Comparison of ENCODE assay signal across 11 cellular contexts in the genomic region with DNA sequence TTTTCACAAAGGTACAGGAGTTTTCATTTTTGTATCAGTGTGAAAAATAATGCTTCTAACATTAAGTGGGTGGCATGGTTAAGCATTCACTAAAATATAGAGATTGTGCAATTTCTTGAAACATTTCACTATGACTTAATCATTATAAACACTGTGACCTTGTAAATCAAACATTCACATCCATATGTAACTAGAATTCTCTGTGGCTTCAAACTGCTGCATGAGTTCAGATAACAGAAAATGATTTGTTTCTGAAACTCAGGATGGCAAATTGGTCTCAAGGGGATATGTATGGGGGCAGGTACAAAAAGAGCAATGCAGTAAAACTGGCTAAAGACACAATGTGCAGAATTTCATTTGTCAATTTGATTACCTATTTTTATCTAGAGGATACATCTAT. TPM values are rescaled to one million over a fixed set of nuclear protein-coding genes. Genes with fewer than 3 reads are reported as not detected.
A peak's percentile ranks its signal among the peaks of the same experiment; 100 is the strongest.
DNase-seq lines count a peak whose midpoint lies in the region; ATAC-seq, FAIRE-seq and TF ChIP-seq lines count a peak whose summit lies in the region.
"Had no signal": no experiment of that assay in that cellular context is flagged by ENCODE, and none has a peak within 500 bp of the region (broad histone marks: within the 10 kb centered on the region; RNA-seq: fewer than 3 reads in every experiment).

No MANE protein-coding gene starts in this region.

- peak overlapping the region; percentile 52 for H3K27ac Mint-ChIP-seq in CD8-positive, alpha-beta T cell

- no peak overlapping the region for H3K4me3 ChIP-seq in CD8-positive, alpha-beta T cell (ENCODE audit: low read depth, low read length)
- H3K4me3 ChIP-seq in IMR-90 (ENCODE audit: insufficient read depth, low read depth, low read length) (no peak overlapping the region), adipocyte (ENCODE audit: low read length) (peak overlapping the region; percentile 35), mesenchymal stem cell (ENCODE audit: insufficient read depth in 1 of 2, low read depth in 1 of 2, low read length in 2 of 2) (no peak overlapping the region), vagina (no peak overlapping the region)
- H3K4me3 ChIP-seq: transverse colon had no signal

- no peaks in the 10 kb centered on the region for H3K9me3 ChIP-seq in CD8-positive, alpha-beta T cell (ENCODE audit: low read length)
- H3K9me3 ChIP-seq in IMR-90 (ENCODE audit: control insufficient read depth, insufficient read depth, low read length) = no peaks in the 10 kb centered on the region
- H3K9me3 ChIP-seq in adipocyte (ENCODE audit: control insufficient read depth, low read length) = no peaks in the 10 kb centered on the region
- H3K9me3 ChIP-seq in mesenchymal stem cell (ENCODE audit: control insufficient read depth, low read length) = no peaks in the 10 kb centered on the region
- no peaks in the 10 kb centered on the region for H3K9me3 ChIP-seq in vagina
- H3K9me3 ChIP-seq: transverse colon had no signal

- H4K91ac ChIP-seq in IMR-90 (ENCODE audit: insufficient read depth, low read depth, low read length) (no peak overlapping the region), mesenchymal stem cell (ENCODE audit: low read length) (no peak overlapping the region)

- no peak overlapping the region for H3K27ac ChIP-seq in CD8-positive, alpha-beta T cell (ENCODE audit: low read depth, low read length)
- H3K27ac ChIP-seq in IMR-90 (ENCODE audit: insufficient read depth, low read length) = no peak overlapping the region
- no peak overlapping the region for H3K27ac ChIP-seq in mesenchymal stem cell (ENCODE audit: low read length, poor library complexity, severe bottlenecking)
- H3K27ac ChIP-seq in vagina = no peak overlapping the region
- H3K27ac ChIP-seq: transverse colon had no signal

- no peak overlapping the region for H3K9ac ChIP-seq in IMR-90 (ENCODE audit: low read depth, low read length)
- peak overlapping the region; percentile 18 for H3K9ac ChIP-seq in adipocyte (ENCODE audit: low read length)
- H3K9ac ChIP-seq in mesenchymal stem cell (ENCODE audit: low read length) = peak overlapping the region; percentile 33

- in situ Hi-C loops in IMR-90 (cut with MboI; ENCODE audit: low sequenced_read_pairs) = no loop called here

- TF ChIP-seq CTCF in CD8-positive, alpha-beta T cell (IDR thresholded peaks at IDR 0.05) = no peak
- TF ChIP-seq CTCF in IMR-90 (conservative IDR thresholded peaks at IDR 0.05; ENCODE audit: low read depth, low read length) (no peak), vagina (IDR thresholded peaks at IDR 0.05) (no peak), GM20000 (IDR thresholded peaks at IDR 0.05; ENCODE audit: extremely low read depth, missing control alignments) (no peak)

- H2AK9ac ChIP-seq in IMR-90 (replicated peaks; ENCODE audit: low read depth, low read length, poor library complexity) = no peak overlapping the region

- H3K36me3 Mint-ChIP-seq in CD8-positive, alpha-beta T cell = peaks cover 41% of the 10 kb centered on the region

- H2AK5ac ChIP-seq in IMR-90 (ENCODE audit: low read depth, low read length) = no peak overlapping the region
- H2AK5ac ChIP-seq in mesenchymal stem cell (ENCODE audit: low read length, severe bottlenecking) = no peak overlapping the region

- H2BK15ac ChIP-seq in IMR-90 (ENCODE audit: low read depth, low read length) = no peak overlapping the region
- no peak overlapping the region for H2BK15ac ChIP-seq in mesenchymal stem cell (ENCODE audit: low read depth, poor library complexity, severe bottlenecking)

- no peak for TF ChIP-seq RAD21 in IMR-90 (IDR thresholded peaks at IDR 0.05; ENCODE audit: low read length)

- POLR2A ChIA-PET in CD8-positive, alpha-beta T cell (lab: Charles Lee) = interaction anchor here (1.0 kb wide), 1 partner anchor 58 kb away, joined by 3 read pairs; a partner anchor contains a TSS
- POLR2A ChIA-PET in IMR-90 (lab: Charles Lee; ENCODE audit: unreplicated experiment) = no interaction called here

- H4K8ac ChIP-seq in IMR-90 (ENCODE audit: low read depth in 2 of 2, low read length in 2 of 2) (no peak overlapping the region), mesenchymal stem cell (ENCODE audit: low read length) (no peak overlapping the region)

- peaks cover 79% of the 10 kb centered on the region for H3K4me1 Mint-ChIP-seq in CD8-positive, alpha-beta T cell (ENCODE audit: low read depth)

- H3K18ac ChIP-seq in IMR-90 (ENCODE audit: low read depth, low read length) (no peak overlapping the region), mesenchymal stem cell (ENCODE audit: low read depth in 1 of 2, low read length in 2 of 2) (no peak overlapping the region)

- TF ChIP-seq POLR2A in IMR-90 (IDR thresholded peaks at IDR 0.05; ENCODE audit: low read depth, low read length) (no peak), vagina (IDR thresholded peaks at IDR 0.05) (no peak), GM12892 (IDR thresholded peaks at IDR 0.05; ENCODE audit: low read depth, low read length) (no peak)

- H3K9me1 ChIP-seq in IMR-90 (ENCODE audit: insufficient read depth, low read length) = peaks cover 14% of the 10 kb centered on the region; the same call in 1 of the 2 replicates

- H3K36me3 ChIP-seq in CD8-positive, alpha-beta T cell (ENCODE audit: insufficient read depth, low read length) = no peaks in the 10 kb centered on the region
- H3K36me3 ChIP-seq in IMR-90 (ENCODE audit: control insufficient read depth, insufficient read depth, low read length) = no peaks in the 10 kb centered on the region
- no peaks in the 10 kb centered on the region for H3K36me3 ChIP-seq in adipocyte (ENCODE audit: control insufficient read depth, insufficient read depth, low read length, severe bottlenecking)
- H3K36me3 ChIP-seq in mesenchymal stem cell (ENCODE audit: control insufficient read depth in 1 of 2, insufficient read depth in 2 of 2, low read depth in 1 of 2, low read length in 2 of 2) = peaks cover under 1 to 2% of the 10 kb centered on the region in 2 experiments
- H3K36me3 ChIP-seq in vagina = no peaks in the 10 kb centered on the region
- H3K36me3 ChIP-seq: transverse colon had no signal

- H3K23ac ChIP-seq in IMR-90 (ENCODE audit: low read depth, low read length) = 0 out of 2 replicates have a peak overlapping the region, but pooled peaks have one; percentile 64
- no peak overlapping the region for H3K23ac ChIP-seq in mesenchymal stem cell (ENCODE audit: low read length in 2 of 2)

- DNase-seq in CD8-positive, alpha-beta T cell = no peak
- DNase-seq in IMR-90 (peak; percentile 72), adipocyte (ENCODE audit: low read depth) (peak; percentile 68), mesenchymal stem cell (peak; percentile 48), vagina (ENCODE audit: extremely low spot score in 2 of 2) (no peak), GM12892 (ENCODE audit: insufficient read length) (no peak), GM20000 (ENCODE audit: low spot score) (no peak)
- DNase-seq in stimulated activated CD4-positive, alpha-beta T cell treated with anti-CD3 and anti-CD28 coated beads, Interleukin-4, amount 100 ng/mL, for 1 hour = no peak
- DNase-seq: hippocampal formation, transverse colon had no signal

- H2AFZ ChIP-seq in IMR-90 (replicated peaks; ENCODE audit: low read length, poor library complexity) (no peak overlapping the region), mesenchymal stem cell (ENCODE audit: low read depth, low read length) (no peak overlapping the region)

- CTCF ChIA-PET in CD8-positive, alpha-beta T cell (lab: Charles Lee) = interaction anchor here (1.6 kb wide), 1 partner anchor 246 kb away, joined by 3 read pairs; no protein-coding TSS in a partner anchor
- CTCF ChIA-PET in IMR-90 (lab: Yijun Ruan, JAX) = no interaction called here

- H3K4me2 ChIP-seq in IMR-90 (ENCODE audit: low read depth, low read length) (peak overlapping the region; percentile 74), mesenchymal stem cell (ENCODE audit: low read length, poor library complexity, severe bottlenecking) (no peak overlapping the region)

- H4K5ac ChIP-seq in IMR-90 (ENCODE audit: low read depth, low read length) = no peak overlapping the region

- no peak for FAIRE-seq in GM12892 (lab: Jason Lieb, UNC)

- H3K56ac ChIP-seq in IMR-90 (ENCODE audit: extremely low read depth, insufficient read depth, low read length) = no peak overlapping the region

- H3K4ac ChIP-seq in IMR-90 (ENCODE audit: low read depth, low read length) (no peak overlapping the region), mesenchymal stem cell (ENCODE audit: low read depth in 1 of 2, low read length in 2 of 2) (no peak overlapping the region)

- peak overlapping the region; percentile 4 for H3K4me3 Mint-ChIP-seq in CD8-positive, alpha-beta T cell

- H3K14ac ChIP-seq in IMR-90 (replicated peaks; ENCODE audit: low read depth, low read length) (no peak overlapping the region), mesenchymal stem cell (ENCODE audit: low read length in 2 of 2) (no peak overlapping the region)

- H3K79me1 ChIP-seq in IMR-90 (ENCODE audit: low read depth in 1 of 2, low read length in 2 of 2) = peaks cover 0 to 50% of the 10 kb centered on the region in 2 experiments; a peak in 2 of 4 replicates
- H3K79me1 ChIP-seq in mesenchymal stem cell (replicated peaks; ENCODE audit: low read length, poor library complexity, severe bottlenecking) = peaks cover 2% of the 10 kb centered on the region

- BruUV-seq in IMR-90 (replicated peaks; lab: Mats Ljungman, UMichigan) = no TSS peak

- intact Hi-C loops in CD8-positive, alpha-beta T cell (cut with DNase I, micrococcal nuclease) = loop anchor here in 1 of 2 experiments (5.0 to 10.0 kb wide), 3 partner anchors 339 to 642 kb away; a partner anchor contains a TSS
- intact Hi-C loops in IMR-90 (cut with micrococcal nuclease) = loop anchor here (5.0 kb wide), 1 partner anchor 59 kb away; a partner anchor contains a TSS
- intact Hi-C loops in vagina (cut with DNase I) = no loop called here

- H2BK120ac ChIP-seq in IMR-90 (ENCODE audit: low read depth, low read length) (no peak overlapping the region), mesenchymal stem cell (ENCODE audit: low read depth, low read length) (no peak overlapping the region)

- H2BK20ac ChIP-seq in IMR-90 (ENCODE audit: low read depth, low read length) = no peak overlapping the region

- peak overlapping the region; percentile 72 for H2BK5ac ChIP-seq in IMR-90 (ENCODE audit: low read depth, low read length, poor library complexity, severe bottlenecking)
- no peak overlapping the region for H2BK5ac ChIP-seq in mesenchymal stem cell (ENCODE audit: low read depth, low read length, poor library complexity, severe bottlenecking)

- H3K27me3 Mint-ChIP-seq in CD8-positive, alpha-beta T cell (ENCODE audit: low read depth) = no peaks in the 10 kb centered on the region

- H3K4me1 ChIP-seq in CD8-positive, alpha-beta T cell (ENCODE audit: insufficient read depth, low read length) = peaks cover 45% of the 10 kb centered on the region
- H3K4me1 ChIP-seq in IMR-90 (ENCODE audit: control insufficient read depth, insufficient read depth, low read length) = peaks cover 8% of the 10 kb centered on the region
- peaks cover 35% of the 10 kb centered on the region for H3K4me1 ChIP-seq in adipocyte (ENCODE audit: control insufficient read depth, insufficient read depth, low read length)
- H3K4me1 ChIP-seq in mesenchymal stem cell (ENCODE audit: control insufficient read depth, insufficient read depth, low read depth, low read length) = peaks cover 8% of the 10 kb centered on the region
- peaks cover 54% of the 10 kb centered on the region for H3K4me1 ChIP-seq in vagina

- no peaks in the 10 kb centered on the region for H3K27me3 ChIP-seq in CD8-positive, alpha-beta T cell (ENCODE audit: insufficient read depth, low read length)
- H3K27me3 ChIP-seq in IMR-90 (ENCODE audit: control insufficient read depth, insufficient read depth, low read length) (no peaks in the 10 kb centered on the region), adipocyte (replicated peaks; ENCODE audit: control insufficient read depth, insufficient read depth, low read length) (no peaks in the 10 kb centered on the region), mesenchymal stem cell (ENCODE audit: control insufficient read depth in 1 of 2, insufficient read depth in 1 of 2, low read length in 2 of 2) (no peaks in the 10 kb centered on the region), vagina (no peaks in the 10 kb centered on the region)
- H3K27me3 ChIP-seq: transverse colon had no signal

- peaks cover 62% of the 10 kb centered on the region for H4K20me1 ChIP-seq in IMR-90 (ENCODE audit: insufficient read depth, low read length)

- peaks cover 3% of the 10 kb centered on the region for H3K9me3 Mint-ChIP-seq in CD8-positive, alpha-beta T cell

- no peak overlapping the region for H2BK12ac ChIP-seq in mesenchymal stem cell (ENCODE audit: low read length in 2 of 2)

- dilution Hi-C loops in IMR-90 (cut with HindIII; ENCODE audit: low sequenced_read_pairs, unreplicated experiment) = no loop called here

- no peak for ATAC-seq in CD8-positive, alpha-beta T cell
- ATAC-seq in IMR-90 (ENCODE audit: low read depth) = no peak
- ATAC-seq: activated CD4-positive, CD25-positive, alpha-beta regulatory T cell treated with anti-CD3 and anti-CD28 coated beads, Interleukin-2, amount 50 U/mL, for 24 hours had no signal

RNA-seq across cellular contexts. Expression of a gene that starts 3.8 kb away (rescaled TPM):
- total RNA-seq in CD8-positive, alpha-beta T cell = 10 to 100 TPM; 83.0 to 85.1 TPM
- total RNA-seq in IMR-90 (2012; rRNA removed) (5.4 and 16.4 TPM in 2 replicates), vagina (22.3 TPM)
- 9.5 and 10.6 TPM in 2 replicates for polyA plus RNA-seq in IMR-90 (2012; rRNA removed)
- 1.3 and 2.1 TPM in 2 replicates for polyA plus RNA-seq in IMR-90 (2012; cell fraction: cytosol; rRNA removed)
- 2.5 and 20.4 TPM in 2 replicates for polyA plus RNA-seq in IMR-90 (2012; cell fraction: nucleus; rRNA removed; ENCODE audit: low replicate concordance)
- polyA plus RNA-seq in mesenchymal stem cell (2013, experiment 1 of 2) = 38.9 TPM
- polyA plus RNA-seq in mesenchymal stem cell (2013, experiment 2 of 2) = 43.0 TPM
- 24.0 TPM for polyA plus RNA-seq in GM12892 (2012; ENCODE audit: missing spikeins)

RNA-seq across cellular contexts. Expression of a gene that starts 57.8 kb away (rescaled TPM):
- 10 to 100 TPM; 52.7 to 54.6 TPM for total RNA-seq in CD8-positive, alpha-beta T cell
- total RNA-seq in IMR-90 (2012; rRNA removed) (5.6 and 10.6 TPM in 2 replicates), vagina (11.5 TPM)
- 3.2 and 5.1 TPM in 2 replicates for polyA plus RNA-seq in IMR-90 (2012; rRNA removed)
- 0.69 and 1.2 TPM in 2 replicates for polyA plus RNA-seq in IMR-90 (2012; cell fraction: cytosol; rRNA removed)
- 2.5 and 12.0 TPM in 2 replicates for polyA plus RNA-seq in IMR-90 (2012; cell fraction: nucleus; rRNA removed; ENCODE audit: low replicate concordance)
- polyA plus RNA-seq in mesenchymal stem cell (2013, experiment 1 of 2) = 6.7 TPM
- 7.4 TPM for polyA plus RNA-seq in mesenchymal stem cell (2013, experiment 2 of 2)
- 8.4 TPM for polyA plus RNA-seq in GM12892 (2012; ENCODE audit: missing spikeins)

RNA-seq across cellular contexts. Expression of a gene that starts 58.1 kb away (rescaled TPM):
- total RNA-seq in CD8-positive, alpha-beta T cell = 10 to 100 TPM; 17.8 to 18.1 TPM
- total RNA-seq in IMR-90 (2012; rRNA removed) (12.7 and 13.9 TPM in 2 replicates), vagina (20.4 TPM)
- 6.8 and 8.1 TPM in 2 replicates for polyA plus RNA-seq in IMR-90 (2012; rRNA removed)
- polyA plus RNA-seq in IMR-90 (2012; cell fraction: cytosol; rRNA removed) = 1.3 and 1.4 TPM in 2 replicates
- polyA plus RNA-seq in IMR-90 (2012; cell fraction: nucleus; rRNA removed; ENCODE audit: low replicate concordance) = 5.0 and 39.0 TPM in 2 replicates
- polyA plus RNA-seq in mesenchymal stem cell (2013, experiment 1 of 2) = 6.2 TPM
- 6.8 TPM for polyA plus RNA-seq in mesenchymal stem cell (2013, experiment 2 of 2)
- polyA plus RNA-seq in GM12892 (2012; ENCODE audit: missing spikeins) = 10.8 TPM

Comparison
In these comparisons a context has a peak if more than half of its experiments do, and no peak if none do; other contexts are left out.
1. DNase-seq: peak in IMR-90 (single experiment), adipocyte (single experiment) and mesenchymal stem cell (single experiment); none in CD8-positive, alpha-beta T cell (0 of 7), stimulated activated CD4-positive, alpha-beta T cell treated with anti-CD3 and anti-CD28 coated beads, Interleukin-4, amount 100 ng/mL, for 1 hour (single experiment), vagina (0 of 2), GM12892 (single experiment) and GM20000 (single experiment).